1 cellular context compared by ENCODE assay signal in the genomic region with DNA sequence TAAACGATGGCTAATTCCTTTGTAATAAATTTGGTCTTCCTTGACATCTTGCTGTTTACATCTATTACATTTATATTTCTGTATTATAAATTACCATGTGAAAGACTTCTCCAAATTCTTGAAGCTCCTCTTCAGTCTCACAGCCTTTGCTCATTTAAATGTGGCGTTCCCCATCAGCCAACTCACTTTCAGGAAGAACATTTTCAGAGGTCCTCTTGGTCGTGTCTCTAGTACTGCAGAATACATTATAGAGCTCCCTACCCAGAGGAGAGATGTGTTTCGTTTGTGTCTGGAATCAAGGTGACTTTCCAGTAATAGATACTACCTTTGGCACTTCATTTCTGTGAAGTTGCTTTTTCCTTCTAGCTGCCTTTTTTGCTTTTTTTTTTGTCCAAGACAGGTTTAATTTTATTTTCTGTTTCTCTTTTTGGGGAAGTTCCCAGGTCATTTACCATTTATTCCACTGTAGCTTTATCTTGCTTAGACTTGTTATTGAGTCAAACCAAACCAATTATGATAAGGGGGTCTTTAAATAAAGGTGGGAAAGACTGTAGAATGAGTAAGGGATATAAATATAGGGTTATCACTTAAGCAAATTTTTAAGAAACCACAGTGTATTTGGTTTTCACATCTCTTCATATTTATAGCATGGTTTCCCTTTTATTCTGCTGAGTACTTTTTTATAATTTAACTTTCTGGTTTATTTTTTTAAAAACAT.
A peak's percentile ranks its signal among the peaks of the same experiment; 100 is the strongest.
TF ChIP-seq lines count a peak whose summit lies in the region.

No MANE protein-coding gene starts in this region.

TF ChIP-seq in GM12878, 131 proteins besides CTCF, POLR2A, EP300 and RAD21:
- TF ChIP-seq, protein P1, sequence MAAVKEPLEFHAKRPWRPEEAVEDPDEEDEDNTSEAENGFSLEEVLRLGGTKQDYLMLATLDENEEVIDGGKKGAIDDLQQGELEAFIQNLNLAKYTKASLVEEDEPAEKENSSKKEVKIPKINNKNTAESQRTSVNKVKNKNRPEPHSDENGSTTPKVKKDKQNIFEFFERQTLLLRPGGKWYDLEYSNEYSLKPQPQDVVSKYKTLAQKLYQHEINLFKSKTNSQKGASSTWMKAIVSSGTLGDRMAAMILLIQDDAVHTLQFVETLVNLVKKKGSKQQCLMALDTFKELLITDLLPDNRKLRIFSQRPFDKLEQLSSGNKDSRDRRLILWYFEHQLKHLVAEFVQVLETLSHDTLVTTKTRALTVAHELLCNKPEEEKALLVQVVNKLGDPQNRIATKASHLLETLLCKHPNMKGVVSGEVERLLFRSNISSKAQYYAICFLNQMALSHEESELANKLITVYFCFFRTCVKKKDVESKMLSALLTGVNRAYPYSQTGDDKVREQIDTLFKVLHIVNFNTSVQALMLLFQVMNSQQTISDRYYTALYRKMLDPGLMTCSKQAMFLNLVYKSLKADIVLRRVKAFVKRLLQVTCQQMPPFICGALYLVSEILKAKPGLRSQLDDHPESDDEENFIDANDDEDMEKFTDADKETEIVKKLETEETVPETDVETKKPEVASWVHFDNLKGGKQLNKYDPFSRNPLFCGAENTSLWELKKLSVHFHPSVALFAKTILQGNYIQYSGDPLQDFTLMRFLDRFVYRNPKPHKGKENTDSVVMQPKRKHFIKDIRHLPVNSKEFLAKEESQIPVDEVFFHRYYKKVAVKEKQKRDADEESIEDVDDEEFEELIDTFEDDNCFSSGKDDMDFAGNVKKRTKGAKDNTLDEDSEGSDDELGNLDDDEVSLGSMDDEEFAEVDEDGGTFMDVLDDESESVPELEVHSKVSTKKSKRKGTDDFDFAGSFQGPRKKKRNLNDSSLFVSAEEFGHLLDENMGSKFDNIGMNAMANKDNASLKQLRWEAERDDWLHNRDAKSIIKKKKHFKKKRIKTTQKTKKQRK (IDR thresholded peaks at IDR 0.05; ENCODE audit: low read depth, low read length): no peak
- TF ChIP-seq NFIC (IDR thresholded peaks at IDR 0.05; ENCODE audit: low read depth, low read length): peak; percentile 61; the same call in 1 of the 2 replicates
- TF ChIP-seq RUNX3 (IDR thresholded peaks at IDR 0.05; ENCODE audit: low read length): peak; percentile 25; the same call in 1 of the 2 replicates
- peak; percentile 40; the same call in 1 of the 2 replicates for TF ChIP-seq ZNF384 (IDR thresholded peaks at IDR 0.05; ENCODE audit: borderline replicate concordance, low read depth, low read length)
- 0 out of 2 replicates have a peak, but pooled peaks have one; percentile 36 for TF ChIP-seq MTA2 (IDR thresholded peaks at IDR 0.05; ENCODE audit: low read depth)
- TF ChIP-seq, protein P2, sequence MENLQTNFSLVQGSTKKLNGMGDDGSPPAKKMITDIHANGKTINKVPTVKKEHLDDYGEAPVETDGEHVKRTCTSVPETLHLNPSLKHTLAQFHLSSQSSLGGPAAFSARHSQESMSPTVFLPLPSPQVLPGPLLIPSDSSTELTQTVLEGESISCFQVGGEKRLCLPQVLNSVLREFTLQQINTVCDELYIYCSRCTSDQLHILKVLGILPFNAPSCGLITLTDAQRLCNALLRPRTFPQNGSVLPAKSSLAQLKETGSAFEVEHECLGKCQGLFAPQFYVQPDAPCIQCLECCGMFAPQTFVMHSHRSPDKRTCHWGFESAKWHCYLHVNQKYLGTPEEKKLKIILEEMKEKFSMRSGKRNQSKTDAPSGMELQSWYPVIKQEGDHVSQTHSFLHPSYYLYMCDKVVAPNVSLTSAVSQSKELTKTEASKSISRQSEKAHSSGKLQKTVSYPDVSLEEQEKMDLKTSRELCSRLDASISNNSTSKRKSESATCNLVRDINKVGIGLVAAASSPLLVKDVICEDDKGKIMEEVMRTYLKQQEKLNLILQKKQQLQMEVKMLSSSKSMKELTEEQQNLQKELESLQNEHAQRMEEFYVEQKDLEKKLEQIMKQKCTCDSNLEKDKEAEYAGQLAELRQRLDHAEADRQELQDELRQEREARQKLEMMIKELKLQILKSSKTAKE (IDR thresholded peaks at IDR 0.05; ENCODE audit: low read depth, poor library complexity, severe bottlenecking): no peak
- TF ChIP-seq KDM1A (IDR thresholded peaks at IDR 0.05; ENCODE audit: borderline replicate concordance): no peak
- TF ChIP-seq JUNB (IDR thresholded peaks at IDR 0.05): peak; percentile 7; the same call in 1 of the 2 replicates
- TF ChIP-seq HDGF (IDR thresholded peaks at IDR 0.05): peak; percentile 19; the same call in 1 of the 2 replicates
